In genomic region chr20:35979528-35979927, GRCh38 we compare ENCODE assay signal across 25 cellular contexts.
"Had no signal": no experiment of that assay in that cellular context is flagged by ENCODE, and none has a peak within 500 bp of the region (broad histone marks: within the 10 kb centered on the region; RNA-seq: fewer than 3 reads in every experiment).

No MANE protein-coding gene starts in this region.

- H3K27me3 Mint-ChIP-seq: stimulated activated naive CD8-positive, alpha-beta T cell treated with anti-CD3 and anti-CD28 coated beads, Interleukin-15, Interleukin-2, amounts not matched to agents 100 ng/mL and 50 ng/mL, for 24 hours had no signal

- H3K4me3 ChIP-seq: lower lobe of right lung, neural progenitor cell, prostate gland, thyroid gland, upper lobe of right lung had no signal

- H3K36me3 Mint-ChIP-seq: activated naive CD8-positive, alpha-beta T cell treated with anti-CD3 and anti-CD28 coated beads, Interleukin-2, amount 10 ng/mL, durations not matched to agents 7 days and 5 days; naive thymus-derived CD4-positive, alpha-beta T cell; neural progenitor cell had no signal

- FAIRE-seq: endometrium, keratinocyte had no signal

- H3K9ac ChIP-seq: neural progenitor cell had no signal

- H3K27ac Mint-ChIP-seq: activated naive CD8-positive, alpha-beta T cell treated with anti-CD3 and anti-CD28 coated beads, Interleukin-2, amount 10 ng/mL, durations not matched to agents 7 days and 5 days; activated T-cell treated with anti-CD3 and anti-CD28 coated beads, Interleukin-2, amount 50 U/mL, for 24 hours; activated T-helper 2 cell treated with anti-CD3 and anti-CD28 coated beads, Interferon-gamma antibody, Interleukin-2, Interleukin-4, amounts not matched to agents 10 μg/mL and 5 μg/mL and 100 μg/mL, durations not matched to agents 14 hours and 24 hours and 36 hours; stimulated activated naive CD8-positive, alpha-beta T cell treated with anti-CD3 and anti-CD28 coated beads, Interleukin-15, Interleukin-2, amounts not matched to agents 100 ng/mL and 50 ng/mL, for 24 hours had no signal

- H3K9me3 ChIP-seq: lower lobe of right lung, prostate gland, thyroid gland, upper lobe of right lung had no signal

- DNase-seq: activated CD4-positive, alpha-beta T cell treated with anti-CD3 and anti-CD28 coated beads, Interleukin-2, amount 50 U/mL, for 1 hour; activated CD4-positive, CD25-positive, alpha-beta regulatory T cell treated with anti-CD3 and anti-CD28 coated beads, Interleukin-2, amount 50 U/mL, for 72 hours; activated CD8-positive, alpha-beta memory T cell treated with anti-CD3 and anti-CD28 coated beads for 24 hours; activated CD8-positive, alpha-beta memory T cell treated with anti-CD3 and anti-CD28 coated beads, Interleukin-2, amount 50 U/mL, for 4 hours; activated naive CD4-positive, alpha-beta T cell; activated naive CD8-positive, alpha-beta T cell treated with anti-CD3 and anti-CD28 coated beads, Interleukin-2, amount 10 ng/mL, durations not matched to agents 7 days and 5 days; activated T-cell treated with anti-CD3 and anti-CD28 coated beads, Interleukin-2, amount 50 U/mL, for 24 hours; amygdala; cerebellar nuclear complex; cortex of kidney; foreskin keratinocyte; lower lobe of right lung; naive thymus-derived CD4-positive, alpha-beta T cell; stimulated activated CD4-positive, alpha-beta T cell treated with anti-CD3 and anti-CD28 coated beads, Interleukin-12 subunit alpha, Interleukin-12 subunit beta, amount 100 ng/mL, for 4 hours; stimulated activated CD4-positive, alpha-beta T cell treated with anti-CD3 and anti-CD28 coated beads, Interleukin-4, amount 100 ng/mL, for 4 hours; substantia nigra; thyroid gland; upper lobe of right lung; WERI-Rb-1 had no signal

- H3K27ac ChIP-seq: foreskin keratinocyte, lower lobe of right lung, neural progenitor cell, prostate gland, thyroid gland, upper lobe of right lung, WERI-Rb-1 had no signal

- H3K4me1 ChIP-seq: foreskin keratinocyte, lower lobe of right lung, neural progenitor cell, prostate gland, thyroid gland, upper lobe of right lung had no signal

- H3K4me1 Mint-ChIP-seq: neural progenitor cell had no signal

- H3K9me3 Mint-ChIP-seq: activated naive CD8-positive, alpha-beta T cell treated with anti-CD3 and anti-CD28 coated beads, Interleukin-2, amount 10 ng/mL, durations not matched to agents 7 days and 5 days; activated T-cell treated with anti-CD3 and anti-CD28 coated beads, Interleukin-2, amount 50 U/mL, for 24 hours; activated T-helper 2 cell treated with anti-CD3 and anti-CD28 coated beads, Interferon-gamma antibody, Interleukin-2, Interleukin-4, amounts not matched to agents 10 μg/mL and 5 μg/mL and 100 μg/mL, durations not matched to agents 14 hours and 24 hours and 36 hours; naive thymus-derived CD4-positive, alpha-beta T cell; neural progenitor cell; stimulated activated naive CD8-positive, alpha-beta T cell treated with anti-CD3 and anti-CD28 coated beads, Interleukin-15, Interleukin-2, amounts not matched to agents 100 ng/mL and 50 ng/mL, for 24 hours had no signal

- H3K36me3 ChIP-seq: lower lobe of right lung, neural progenitor cell, prostate gland, thyroid gland, upper lobe of right lung, WERI-Rb-1 had no signal

- H3K4me3 Mint-ChIP-seq: activated naive CD8-positive, alpha-beta T cell treated with anti-CD3 and anti-CD28 coated beads, Interleukin-2, amount 10 ng/mL, durations not matched to agents 7 days and 5 days; activated T-cell treated with anti-CD3 and anti-CD28 coated beads, Interleukin-2, amount 50 U/mL, for 24 hours; naive thymus-derived CD4-positive, alpha-beta T cell; neural progenitor cell; stimulated activated naive CD8-positive, alpha-beta T cell treated with anti-CD3 and anti-CD28 coated beads, Interleukin-15, Interleukin-2, amounts not matched to agents 100 ng/mL and 50 ng/mL, for 24 hours had no signal
